In the genomic region with DNA sequence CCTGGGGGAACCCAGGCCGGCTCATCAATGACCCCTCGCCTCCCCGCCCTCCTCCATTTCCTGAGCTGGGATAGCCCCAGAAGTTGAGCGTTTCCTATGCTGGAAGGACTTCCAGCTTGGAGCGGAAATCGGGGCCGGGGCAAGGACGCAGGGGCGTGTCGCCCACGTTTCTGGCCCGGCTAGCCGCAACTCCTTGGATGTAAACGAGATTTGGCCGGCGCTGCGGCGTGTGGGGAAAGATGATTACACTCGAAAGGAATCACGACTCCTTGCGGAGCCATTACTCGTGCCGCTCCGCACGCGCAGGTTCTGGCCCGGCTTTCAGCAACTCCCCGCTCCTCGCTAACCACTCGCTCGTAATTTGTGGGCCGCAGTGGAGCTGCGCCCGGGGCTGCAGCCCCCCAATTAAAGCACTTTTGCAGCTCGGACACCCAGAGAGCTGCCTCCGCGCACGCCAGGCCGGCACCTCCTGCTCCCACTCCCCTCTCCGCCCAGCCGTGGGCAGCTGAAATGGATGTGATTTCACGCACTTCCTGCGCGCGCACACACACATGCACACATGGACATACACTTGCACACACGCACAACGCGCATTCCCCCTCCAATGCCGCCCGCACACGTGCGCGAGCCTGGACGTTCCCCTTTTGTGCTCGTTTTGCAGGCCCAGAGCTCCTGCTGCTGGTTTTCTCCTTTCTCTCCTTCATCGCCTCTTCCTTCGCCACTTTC, we compare ENCODE assay signal across 12 cellular contexts. TPM values are rescaled to one million over a fixed set of nuclear protein-coding genes. Genes with fewer than 3 reads are reported as not detected.
A peak's percentile ranks its signal among the peaks of the same experiment; 100 is the strongest.
DNase-seq lines count a peak whose midpoint lies in the region; ATAC-seq and TF ChIP-seq lines count a peak whose summit lies in the region.
"Had no signal": no experiment of that assay in that cellular context is flagged by ENCODE, and none has a peak within 500 bp of the region (broad histone marks: within the 10 kb centered on the region; RNA-seq: fewer than 3 reads in every experiment).

No MANE protein-coding gene starts in this region.

- peaks cover 53% of the 10 kb centered on the region for H3K27me3 Mint-ChIP-seq in activated naive CD4-positive, alpha-beta T cell treated with anti-CD3 and anti-CD28 coated beads, Interleukin-2, amount 50 U/mL, for 24 hours

- H3K4me1 ChIP-seq in liver (ENCODE audit: control insufficient read depth in 4 of 4, insufficient read depth in 4 of 4, low read length in 3 of 4), result peaks cover 12 to 25% (median 18%) of the 10 kb centered on the region in 4 donors
- H3K4me1 ChIP-seq in subcutaneous abdominal adipose tissue (ENCODE audit: control insufficient read depth in 5 of 5, insufficient read depth in 5 of 5, low read length in 5 of 5), result peaks cover 0 to 40% (median 32%) of the 10 kb centered on the region in 5 donors

- H3K4me3 Mint-ChIP-seq in activated naive CD4-positive, alpha-beta T cell treated with anti-CD3 and anti-CD28 coated beads, Interleukin-2, amount 50 U/mL, for 24 hours, result peak overlapping the region; percentile 72

- peak overlapping the region in 2 of 3 donors; percentile 5 to 32 for H3K4me3 ChIP-seq in liver (ENCODE audit: low read depth in 1 of 3, low read length in 3 of 3)
- peak overlapping the region in 4 of 5 donors; percentile 48 to 63 (median 58) for H3K4me3 ChIP-seq in subcutaneous abdominal adipose tissue (ENCODE audit: low read depth in 1 of 5, low read length in 5 of 5)
- H3K4me3 ChIP-seq: K562, prostate gland had no signal

- TF ChIP-seq POLR2A in GM18505 (IDR thresholded peaks at IDR 0.05; ENCODE audit: borderline replicate concordance, extremely low read depth, insufficient read depth, insufficient read length), result no peak

- no peaks in the 10 kb centered on the region for H3K36me3 ChIP-seq in liver (ENCODE audit: control insufficient read depth in 4 of 4, insufficient read depth in 3 of 4, low read depth in 1 of 4, low read length in 3 of 4)
- H3K36me3 ChIP-seq in subcutaneous abdominal adipose tissue (ENCODE audit: control insufficient read depth in 5 of 5, insufficient read depth in 5 of 5, low read length in 5 of 5), result no peaks in the 10 kb centered on the region
- H3K36me3 ChIP-seq: prostate gland had no signal

- no peak overlapping the region for H3K27ac ChIP-seq in liver (ENCODE audit: low read depth in 1 of 2, low read length in 2 of 2)
- no peak overlapping the region for H3K27ac ChIP-seq in subcutaneous abdominal adipose tissue (ENCODE audit: low read depth, low read length)
- H3K27ac ChIP-seq: prostate gland had no signal

- no peak for ATAC-seq in GM18505 (IDR thresholded peaks at IDR 0.05; ENCODE audit: unreplicated experiment)
- ATAC-seq: K562 had no signal

- no peak overlapping the region for H3K9ac ChIP-seq in liver (ENCODE audit: low read depth in 1 of 2, low read length in 2 of 2)
- H3K9ac ChIP-seq in subcutaneous abdominal adipose tissue (ENCODE audit: low read length in 5 of 5), result no peak overlapping the region

- WGBS in liver, result 20% methylated on average over 57 of the region's 57 CpGs

- no peaks in the 10 kb centered on the region for H3K36me3 Mint-ChIP-seq in activated naive CD4-positive, alpha-beta T cell treated with anti-CD3 and anti-CD28 coated beads, Interleukin-2, amount 50 U/mL, for 24 hours

- H3K9me3 ChIP-seq in liver (ENCODE audit: control insufficient read depth in 4 of 4, low read length in 3 of 4) (no peaks in the 10 kb centered on the region), subcutaneous abdominal adipose tissue (ENCODE audit: control insufficient read depth in 5 of 5, low read length in 5 of 5) (no peaks in the 10 kb centered on the region)
- H3K9me3 ChIP-seq: prostate gland had no signal

- TF ChIP-seq CTCF in liver (IDR thresholded peaks at IDR 0.05; ENCODE audit: low read depth, low read length, missing input control), result no peak

- peaks cover 3 to 18% (median 4%) of the 10 kb centered on the region in 4 donors for H3K27me3 ChIP-seq in liver (ENCODE audit: control insufficient read depth in 4 of 4, insufficient read depth in 4 of 4, low read length in 3 of 4)
- H3K27me3 ChIP-seq in subcutaneous abdominal adipose tissue (ENCODE audit: control insufficient read depth in 5 of 5, insufficient read depth in 4 of 5, low read length in 5 of 5), result peaks cover 65 to 90% (median 71%) of the 10 kb centered on the region in 5 donors

- no peaks in the 10 kb centered on the region for H3K9me3 Mint-ChIP-seq in activated naive CD4-positive, alpha-beta T cell treated with anti-CD3 and anti-CD28 coated beads, Interleukin-2, amount 50 U/mL, for 24 hours

- TF ChIP-seq RAD21 in liver (IDR thresholded peaks at IDR 0.05), result no peak

- peaks cover 19% of the 10 kb centered on the region for H3K4me1 Mint-ChIP-seq in activated naive CD4-positive, alpha-beta T cell treated with anti-CD3 and anti-CD28 coated beads, Interleukin-2, amount 50 U/mL, for 24 hours

- H3K27ac Mint-ChIP-seq in activated naive CD4-positive, alpha-beta T cell treated with anti-CD3 and anti-CD28 coated beads, Interleukin-2, amount 50 U/mL, for 24 hours, result no peak overlapping the region

- DNase-seq in activated naive CD4-positive, alpha-beta T cell (lab: John Stamatoyannopoulos, UW), result no peak
- peak; percentile 67 for DNase-seq in astrocyte of the hippocampus (ENCODE audit: low read depth, low spot score)
- no peak for DNase-seq in NOMO-1 treated with DMSO at 0.1 percent for 48 hours (lab: John Stamatoyannopoulos, UW; ENCODE audit: unreplicated experiment)
- DNase-seq in effector CD4-positive, alpha-beta T cell, result no peak
- DNase-seq: COR-L47, SW 1271 had no signal

TF ChIP-seq in liver, 16 proteins besides CTCF, POLR2A, EP300 and RAD21:
- TF ChIP-seq FOXA1 (IDR thresholded peaks at IDR 0.05) (no peak), NR2F2 (IDR thresholded peaks at IDR 0.05) (no peak), TAF1 (conservative IDR thresholded peaks at IDR 0.05) (no peak), HNF4G (IDR thresholded peaks at IDR 0.05) (no peak), RXRA (IDR thresholded peaks at IDR 0.05) (no peak), HNF4A (conservative IDR thresholded peaks at IDR 0.05) (no peak), GABPA (IDR thresholded peaks at IDR 0.05 in 1 of 2, conservative IDR thresholded peaks at IDR 0.05 in 1 of 2) (no peak), JUND (IDR thresholded peaks at IDR 0.05) (no peak), SP1 (IDR thresholded peaks at IDR 0.05) (no peak), YY1 (IDR thresholded peaks at IDR 0.05) (no peak)
- TF ChIP-seq, protein P1, sequence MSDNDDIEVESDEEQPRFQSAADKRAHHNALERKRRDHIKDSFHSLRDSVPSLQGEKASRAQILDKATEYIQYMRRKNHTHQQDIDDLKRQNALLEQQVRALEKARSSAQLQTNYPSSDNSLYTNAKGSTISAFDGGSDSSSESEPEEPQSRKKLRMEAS (IDR thresholded peaks at IDR 0.05), result no peak

RNA-seq across cellular contexts. Expression of gene ZIC5, which starts 15.7 kb away (rescaled TPM):
- total RNA-seq in liver, result not detected
- polyA plus RNA-seq in liver, result not detected

RNA-seq across cellular contexts. Expression of gene ZIC2, which starts 25.7 kb away (rescaled TPM):
- not detected for total RNA-seq in liver
- polyA plus RNA-seq in liver, result not detected
